In genomic region chr2:64202206-64202864, GRCh38 we compare ENCODE assay signal across 9 cellular contexts. TPM values are rescaled to one million over a fixed set of nuclear protein-coding genes. Genes with fewer than 3 reads are reported as not detected.
A peak's percentile ranks its signal among the peaks of the same experiment; 100 is the strongest.
DNase-seq lines count a peak whose midpoint lies in the region; ATAC-seq and TF ChIP-seq lines count a peak whose summit lies in the region.
"Had no signal": no experiment of that assay in that cellular context is flagged by ENCODE, and none has a peak within 500 bp of the region (broad histone marks: within the 10 kb centered on the region; RNA-seq: fewer than 3 reads in every experiment).

No MANE protein-coding gene starts in this region.

- peaks cover 61% of the 10 kb centered on the region for H3K4me1 Mint-ChIP-seq in activated CD8-positive, alpha-beta T cell treated with anti-CD3 and anti-CD28 coated beads for 36 hours (ENCODE audit: low read depth)
- peaks cover 58% of the 10 kb centered on the region for H3K4me1 Mint-ChIP-seq in activated CD8-positive, alpha-beta T cell treated with anti-CD3 and anti-CD28 coated beads, Interleukin-2, amount 10 ng/mL, durations not matched to agents 7 days and 5 days (ENCODE audit: low read depth)

- CTCF ChIA-PET in activated CD8-positive, alpha-beta T cell treated with anti-CD3 and anti-CD28 coated beads for 36 hours (lab: Charles Lee), result interaction anchor here (0.9 to 1.2 kb wide), 3 partner anchors 15 to 129 kb away, joined by 3 read pairs; no protein-coding TSS in a partner anchor
- CTCF ChIA-PET in activated CD8-positive, alpha-beta T cell treated with anti-CD3 and anti-CD28 coated beads, Interleukin-2, amount 10 ng/mL, durations not matched to agents 7 days and 5 days (lab: Charles Lee), result interaction anchor here (1.6 to 2.9 kb wide), 3 partner anchors 10 to 126 kb away, joined by 3 to 9 read pairs (median 3); no protein-coding TSS in a partner anchor

- intact Hi-C loops in activated CD8-positive, alpha-beta T cell treated with anti-CD3 and anti-CD28 coated beads for 36 hours (cut with micrococcal nuclease), result loop anchor here (5.0 kb wide), 1 partner anchor 90 kb away; no protein-coding TSS in a partner anchor
- intact Hi-C loops in heart left ventricle (cut with DNase I), result loop anchor here in 2 of 10 donors (5.0 to 10.0 kb wide), 2 partner anchors 58 to 60 kb away; partner anchors contain the start of gene PELI1 (in 2 of the 2)

- no peaks in the 10 kb centered on the region for H3K27me3 ChIP-seq in heart left ventricle
- H3K27me3 ChIP-seq: BE2C had no signal

- no peak for TF ChIP-seq CTCF in activated CD8-positive, alpha-beta T cell treated with anti-CD3 and anti-CD28 coated beads for 36 hours (IDR thresholded peaks at IDR 0.05)
- no peak for TF ChIP-seq CTCF in heart left ventricle (IDR thresholded peaks at IDR 0.05)

- H3K27ac ChIP-seq in heart left ventricle (peak overlapping the region in 9 of 12 donors; percentile 53 to 87 (median 77)), temporal lobe (ENCODE audit: low read depth, low read length) (peak overlapping the region; percentile 20)

- peaks cover 0 to 50% (median 30%) of the 10 kb centered on the region in 12 donors for H3K4me1 ChIP-seq in heart left ventricle
- H3K4me1 ChIP-seq: BE2C had no signal

- peaks cover 8% of the 10 kb centered on the region for H3K9me3 Mint-ChIP-seq in activated CD8-positive, alpha-beta T cell treated with anti-CD3 and anti-CD28 coated beads for 36 hours
- no peaks in the 10 kb centered on the region for H3K9me3 Mint-ChIP-seq in activated CD8-positive, alpha-beta T cell treated with anti-CD3 and anti-CD28 coated beads, Interleukin-2, amount 10 ng/mL, durations not matched to agents 7 days and 5 days (ENCODE audit: insufficient read depth)

- H3K27ac Mint-ChIP-seq in activated CD8-positive, alpha-beta T cell treated with anti-CD3 and anti-CD28 coated beads for 36 hours, result peak overlapping the region; percentile 92
- H3K27ac Mint-ChIP-seq in activated CD8-positive, alpha-beta T cell treated with anti-CD3 and anti-CD28 coated beads, Interleukin-2, amount 10 ng/mL, durations not matched to agents 7 days and 5 days, result no peak overlapping the region

- 45 to 51% (median 47%) methylated on average over 4 of the region's 4 CpGs for WGBS in heart left ventricle, 4 donors

- H3K9me3 ChIP-seq in heart left ventricle, result no peaks in the 10 kb centered on the region
- H3K9me3 ChIP-seq: BE2C had no signal

- H3K4me3 ChIP-seq in heart left ventricle, result no peak overlapping the region

- H3K36me3 ChIP-seq in heart left ventricle, result no peaks in the 10 kb centered on the region
- H3K36me3 ChIP-seq: BE2C had no signal

- POLR2A ChIA-PET in activated CD8-positive, alpha-beta T cell treated with anti-CD3 and anti-CD28 coated beads for 36 hours (lab: Charles Lee), result interaction anchor here (2.9 kb wide), 1 partner anchor 125 kb away, joined by 8 read pairs; no protein-coding TSS in a partner anchor
- POLR2A ChIA-PET in activated CD8-positive, alpha-beta T cell treated with anti-CD3 and anti-CD28 coated beads, Interleukin-2, amount 10 ng/mL, durations not matched to agents 7 days and 5 days (lab: Charles Lee), result no interaction called here

- H3K4me3 Mint-ChIP-seq in activated CD8-positive, alpha-beta T cell treated with anti-CD3 and anti-CD28 coated beads for 36 hours, result no peak overlapping the region
- no peak overlapping the region for H3K4me3 Mint-ChIP-seq in activated CD8-positive, alpha-beta T cell treated with anti-CD3 and anti-CD28 coated beads, Interleukin-2, amount 10 ng/mL, durations not matched to agents 7 days and 5 days

- peaks cover 5% of the 10 kb centered on the region for H3K36me3 Mint-ChIP-seq in activated CD8-positive, alpha-beta T cell treated with anti-CD3 and anti-CD28 coated beads for 36 hours (ENCODE audit: low read depth)
- no peaks in the 10 kb centered on the region for H3K36me3 Mint-ChIP-seq in activated CD8-positive, alpha-beta T cell treated with anti-CD3 and anti-CD28 coated beads, Interleukin-2, amount 10 ng/mL, durations not matched to agents 7 days and 5 days (ENCODE audit: low read depth)

- H3K27me3 Mint-ChIP-seq in activated CD8-positive, alpha-beta T cell treated with anti-CD3 and anti-CD28 coated beads for 36 hours, result no peaks in the 10 kb centered on the region
- H3K27me3 Mint-ChIP-seq in activated CD8-positive, alpha-beta T cell treated with anti-CD3 and anti-CD28 coated beads, Interleukin-2, amount 10 ng/mL, durations not matched to agents 7 days and 5 days (ENCODE audit: low read depth), result no peaks in the 10 kb centered on the region

- DNase-seq in activated CD8-positive, alpha-beta T cell treated with anti-CD3 and anti-CD28 coated beads for 36 hours, result no peak
- DNase-seq in activated CD8-positive, alpha-beta T cell treated with anti-CD3 and anti-CD28 coated beads, Interleukin-2, amount 10 ng/mL, durations not matched to agents 7 days and 5 days, result no peak
- peak; percentile 58 for DNase-seq in amniotic epithelial cell (ENCODE audit: low read depth)
- DNase-seq in heart left ventricle, result no peak
- DNase-seq in putamen (ENCODE audit: low spot score), result no peak
- DNase-seq: BE2C had no signal

- no peak for ATAC-seq in activated CD8-positive, alpha-beta T cell treated with anti-CD3 and anti-CD28 coated beads for 36 hours
- ATAC-seq in activated CD8-positive, alpha-beta T cell treated with anti-CD3 and anti-CD28 coated beads, Interleukin-2, amount 10 ng/mL, durations not matched to agents 7 days and 5 days, result no peak
- ATAC-seq in heart left ventricle, result peak in 2 of 4 donors; percentile 60 to 79
- no peak for ATAC-seq in HG02588 (IDR thresholded peaks at IDR 0.05; ENCODE audit: unreplicated experiment)
- ATAC-seq in GM21529 (IDR thresholded peaks at IDR 0.05; ENCODE audit: unreplicated experiment), result no peak

- TF ChIP-seq POLR2A in heart left ventricle (IDR thresholded peaks at IDR 0.05), result no peak

RNA-seq across cellular contexts. Expression of gene PELI1, which starts 58.1 kb away (rescaled TPM):
- total RNA-seq in activated CD8-positive, alpha-beta T cell treated with anti-CD3 and anti-CD28 coated beads for 36 hours, result 10 to 100 TPM; 29.8 to 39.2 TPM
- total RNA-seq in activated CD8-positive, alpha-beta T cell treated with anti-CD3 and anti-CD28 coated beads, Interleukin-2, amount 10 ng/mL, durations not matched to agents 7 days and 5 days, result 10 to 100 TPM; 21.1 to 21.9 TPM
- total RNA-seq in heart left ventricle (10 to 100 TPM in 2 of 9 donors, 1 to 10 TPM in 7; 5.9 to 14.6 (median 7.3) TPM), temporal lobe (54.8 TPM)
- polyA plus RNA-seq in heart left ventricle, result 1 to 10 TPM; 4.2 to 7.5 TPM
